10 cellular contexts compared by ENCODE assay signal in the genomic region with DNA sequence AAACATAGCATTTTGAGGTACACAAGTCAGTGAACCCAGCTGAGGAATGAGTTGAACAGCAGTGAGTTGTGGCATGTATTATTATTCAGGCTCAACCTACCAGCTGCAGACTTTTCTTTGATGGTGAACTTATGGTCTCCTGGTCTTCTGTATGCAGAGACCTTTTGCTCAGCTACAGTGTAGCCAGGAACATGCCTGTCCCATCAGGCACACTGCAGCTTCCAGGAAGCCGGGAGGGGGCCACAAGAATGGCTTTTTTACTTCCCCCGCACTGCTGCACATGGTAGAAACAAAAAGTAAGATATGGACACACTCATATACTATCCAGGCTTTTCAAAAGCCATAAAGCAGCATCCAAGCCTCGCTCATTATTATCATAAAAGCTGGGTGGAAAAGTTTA.
DNase-seq lines count a peak whose midpoint lies in the region; ATAC-seq and TF ChIP-seq lines count a peak whose summit lies in the region.
"Had no signal": no experiment of that assay in that cellular context is flagged by ENCODE, and none has a peak within 500 bp of the region (broad histone marks: within the 10 kb centered on the region; RNA-seq: fewer than 3 reads in every experiment).

No MANE protein-coding gene starts in this region.

- no peak for ATAC-seq in HG03175 (IDR thresholded peaks at IDR 0.05; ENCODE audit: unreplicated experiment)
- no peak for ATAC-seq in GM19328 (IDR thresholded peaks at IDR 0.05; ENCODE audit: unreplicated experiment)

- H3K27me3 ChIP-seq in HL-60 (ENCODE audit: insufficient read depth, poor library complexity, severe bottlenecking) (no peaks in the 10 kb centered on the region), osteoblast (ENCODE audit: insufficient read depth, low read length) (no peaks in the 10 kb centered on the region)

- H3K4me1 ChIP-seq in osteoblast (ENCODE audit: insufficient read depth, low read length) = peaks cover 61% of the 10 kb centered on the region

- H2AFZ ChIP-seq in osteoblast (ENCODE audit: low read length) = peak overlapping the region; percentile 23

- H3K27ac ChIP-seq in 22Rv1 (peak overlapping the region; percentile 48; the same call in 1 of the 2 replicates), HL-60 (replicated peaks) (peak overlapping the region; percentile 60), coronary artery (peak overlapping the region; percentile 85 to 90), osteoblast (ENCODE audit: low read depth, low read length) (peak overlapping the region; percentile 78)

- TF ChIP-seq CTCF in 22Rv1 (IDR thresholded peaks at IDR 0.05) (no peak), HL-60 (IDR thresholded peaks at IDR 0.05; ENCODE audit: insufficient read depth, low read length) (no peak), coronary artery (IDR thresholded peaks at IDR 0.05) (no peak), osteoblast (IDR thresholded peaks at IDR 0.05; ENCODE audit: extremely low read depth, low read depth, low read length) (no peak)

- no peak overlapping the region for H3K4me2 ChIP-seq in osteoblast (ENCODE audit: insufficient read depth, low read length)

- H3K36me3 ChIP-seq in osteoblast (ENCODE audit: insufficient read depth, low read length) = no peaks in the 10 kb centered on the region

- DNase-seq in HL-60 (ENCODE audit: low read depth in 1 of 2, low spot score in 1 of 2) (no peak), coronary artery (ENCODE audit: low spot score) (no peak), osteoblast (ENCODE audit: insufficient read length, low spot score, missing footprints) (no peak), HPDE6-E6E7 (ENCODE audit: extremely low spot score) (no peak), RKO (ENCODE audit: low spot score) (no peak)
- DNase-seq: GOT3, NCI-H187 treated with DMSO at 0.1 percent for 48 hours had no signal

- H3K4me3 ChIP-seq in HL-60 (replicated peaks; ENCODE audit: insufficient read depth, low read length) (no peak overlapping the region), coronary artery (peak overlapping the region; percentile 30), osteoblast (ENCODE audit: insufficient read depth, low read length) (no peak overlapping the region)

- H3K9me3 ChIP-seq in osteoblast (ENCODE audit: low read depth, low read length) = no peaks in the 10 kb centered on the region

- H3K79me2 ChIP-seq in osteoblast (ENCODE audit: insufficient read depth, low read length) = no peaks in the 10 kb centered on the region

- no peaks in the 10 kb centered on the region for H4K20me1 ChIP-seq in osteoblast (ENCODE audit: insufficient read depth, low read length)
